In the genomic region with DNA sequence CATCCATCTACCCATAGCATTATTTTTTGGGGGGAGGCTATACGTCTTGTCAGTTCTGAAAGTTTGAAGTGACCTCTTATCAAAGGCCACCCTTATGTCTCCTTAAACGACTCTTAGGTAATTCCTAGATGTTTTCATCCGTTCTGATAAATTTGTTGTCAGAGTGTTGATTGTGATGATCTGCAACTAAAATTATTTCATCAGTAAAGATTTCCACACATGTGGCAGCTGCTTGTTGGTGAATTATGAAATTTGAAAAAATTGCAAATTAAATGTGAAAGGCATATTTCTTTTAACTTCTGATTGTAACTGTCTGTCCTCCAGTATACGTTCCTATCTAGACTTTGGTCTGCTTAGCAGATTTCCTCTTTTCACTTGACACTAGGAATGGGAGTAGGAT, we compare ENCODE assay signal across 8 cellular contexts. TPM values are rescaled to one million over a fixed set of nuclear protein-coding genes. Genes with fewer than 3 reads are reported as not detected.
A peak's percentile ranks its signal among the peaks of the same experiment; 100 is the strongest.
DNase-seq lines count a peak whose midpoint lies in the region; ATAC-seq, FAIRE-seq and TF ChIP-seq lines count a peak whose summit lies in the region.

No MANE protein-coding gene starts in this region.

- no peaks in the 10 kb centered on the region for H3K27me3 Mint-ChIP-seq in progenitor cell of endocrine pancreas

- H3K4me1 ChIP-seq in OCI-LY3 (ENCODE audit: low read length) (peaks cover 21% of the 10 kb centered on the region), endothelial cell of umbilical vein (ENCODE audit: control insufficient read depth, extremely low read depth, insufficient read depth, low read length) (peaks cover 14% of the 10 kb centered on the region)

- peaks cover 38% of the 10 kb centered on the region for H3K4me1 Mint-ChIP-seq in progenitor cell of endocrine pancreas (ENCODE audit: low read depth)

- ATAC-seq in left lobe of liver (no peak), GM21526 (IDR thresholded peaks at IDR 0.05; ENCODE audit: low FRiP score, unreplicated experiment) (no peak)

- POLR2A ChIA-PET in endothelial cell of umbilical vein (lab: Charles Lee), result no interaction called here

- dilution Hi-C loops in endothelial cell of umbilical vein (cut with MboI; ENCODE audit: extremely low pct_ligation_motif_present, low sequenced_read_pairs), result no loop called here

- H3K36me3 ChIP-seq in OCI-LY3 (replicated peaks; ENCODE audit: low read depth, low read length) (peaks cover 4% of the 10 kb centered on the region), endothelial cell of umbilical vein (ENCODE audit: control insufficient read depth in 2 of 2, extremely low read depth in 1 of 2, insufficient read depth in 2 of 2, low read length in 2 of 2) (no peaks in the 10 kb centered on the region)

- H2AFZ ChIP-seq in OCI-LY3 (ENCODE audit: low read depth, low read length) (no peak overlapping the region), endothelial cell of umbilical vein (ENCODE audit: low read depth, low read length) (no peak overlapping the region)

- H3K27ac ChIP-seq in OCI-LY3 (ENCODE audit: low read length), result no peak overlapping the region
- no peak overlapping the region for H3K27ac ChIP-seq in endothelial cell of umbilical vein (ENCODE audit: insufficient read depth, low read depth, low read length)

- intact Hi-C loops in endothelial cell of umbilical vein (cut with micrococcal nuclease), result no loop called here

- peaks cover 47% of the 10 kb centered on the region for H4K20me1 ChIP-seq in OCI-LY3 (ENCODE audit: insufficient read depth, low read length)
- peaks cover 3% of the 10 kb centered on the region for H4K20me1 ChIP-seq in endothelial cell of umbilical vein (replicated peaks; ENCODE audit: control insufficient read depth, extremely low read depth, insufficient read depth, low read length)

- TF ChIP-seq CTCF in OCI-LY3 (IDR thresholded peaks at IDR 0.05; ENCODE audit: low read depth, low read length), result no peak
- TF ChIP-seq CTCF in endothelial cell of umbilical vein (IDR thresholded peaks at IDR 0.05; ENCODE audit: extremely low read depth in 1 of 2, insufficient read depth in 1 of 2, low read depth in 1 of 2, low read length in 2 of 2), result no peak
- TF ChIP-seq CTCF in progenitor cell of endocrine pancreas (IDR thresholded peaks at IDR 0.05; ENCODE audit: unreplicated experiment), result no peak

- H3K27me3 ChIP-seq in OCI-LY3 (ENCODE audit: low read depth, low read length) (no peaks in the 10 kb centered on the region; the same call in 1 of the 2 replicates), endothelial cell of umbilical vein (ENCODE audit: control insufficient read depth in 2 of 2, insufficient read depth in 2 of 2, low read length in 2 of 2) (no peaks in the 10 kb centered on the region)

- no peak for FAIRE-seq in endothelial cell of umbilical vein (lab: Jason Lieb, UNC)

- DNase-seq in endothelial cell of umbilical vein (ENCODE audit: low read depth, low spot score) (no peak), progenitor cell of endocrine pancreas (ENCODE audit: low spot score, unreplicated experiment) (no peak), HuH-7.5 (ENCODE audit: low spot score) (no peak), left lobe of liver (ENCODE audit: low spot score) (no peak), NCI-H748 (lab: John Stamatoyannopoulos, UW; ENCODE audit: unreplicated experiment) (no peak)

- no peaks in the 10 kb centered on the region for H3K9me3 Mint-ChIP-seq in progenitor cell of endocrine pancreas (ENCODE audit: low read depth)

- no TSS peak for BruUV-seq in endothelial cell of umbilical vein (replicated peaks; lab: Mats Ljungman, UMichigan)

- H3K27ac Mint-ChIP-seq in progenitor cell of endocrine pancreas, result peak overlapping the region; percentile 99

- H3K4me3 ChIP-seq in GM08714 (ENCODE audit: low read length), result peak overlapping the region; percentile 77; the same call in 1 of the 2 replicates
- H3K4me3 ChIP-seq in OCI-LY3 (ENCODE audit: low read length), result peak overlapping the region; percentile 91
- peak overlapping the region in 1 of 3 experiments; percentile 90 for H3K4me3 ChIP-seq in endothelial cell of umbilical vein (replicated peaks in 1 of 3; ENCODE audit: insufficient read depth in 1 of 3, low read depth in 1 of 3, low read length in 3 of 3)

- peaks cover 4% of the 10 kb centered on the region for H3K36me3 Mint-ChIP-seq in progenitor cell of endocrine pancreas (ENCODE audit: insufficient read depth)

- H3K9me1 ChIP-seq in endothelial cell of umbilical vein (replicated peaks; ENCODE audit: control insufficient read depth, extremely low read depth, insufficient read depth, low read length), result no peaks in the 10 kb centered on the region

- peak overlapping the region; percentile 99 for H3K4me3 Mint-ChIP-seq in progenitor cell of endocrine pancreas (ENCODE audit: low read depth)

- H3K9me3 ChIP-seq in OCI-LY3 (ENCODE audit: insufficient read depth, low read length) (no peaks in the 10 kb centered on the region), endothelial cell of umbilical vein (replicated peaks; ENCODE audit: control insufficient read depth, insufficient read depth, low read length) (no peaks in the 10 kb centered on the region)

- H3K4me2 ChIP-seq in OCI-LY3 (ENCODE audit: low read length), result peak overlapping the region; percentile 79
- peak overlapping the region; percentile 73 for H3K4me2 ChIP-seq in endothelial cell of umbilical vein (ENCODE audit: insufficient read depth, low read length)

- TF ChIP-seq POLR2A in endothelial cell of umbilical vein (IDR thresholded peaks at IDR 0.05; ENCODE audit: low read depth, low read length), result no peak

- H3K9ac ChIP-seq in OCI-LY3 (ENCODE audit: low read length) (peak overlapping the region; percentile 82), endothelial cell of umbilical vein (replicated peaks; ENCODE audit: extremely low read depth, insufficient read depth, low read length) (peak overlapping the region; percentile 90)

- H3K79me2 ChIP-seq in OCI-LY3 (ENCODE audit: low read length), result peaks cover 61% of the 10 kb centered on the region
- peaks cover 58% of the 10 kb centered on the region for H3K79me2 ChIP-seq in endothelial cell of umbilical vein (ENCODE audit: control insufficient read depth, insufficient read depth, low read length)

- CTCF ChIA-PET in endothelial cell of umbilical vein (lab: Charles Lee), result interaction anchor here (0.7 to 3.0 kb wide), 5 partner anchors 11 to 39 kb away, joined by 3 to 14 read pairs (median 3); no protein-coding TSS in a partner anchor

TF ChIP-seq in endothelial cell of umbilical vein, 7 proteins besides CTCF, POLR2A, EP300 and RAD21:
- TF ChIP-seq GATA2 (IDR thresholded peaks at IDR 0.05; ENCODE audit: insufficient read depth, insufficient read length, low read depth, low read length) (no peak), FOS (IDR thresholded peaks at IDR 0.05; ENCODE audit: borderline replicate concordance, insufficient read depth, low read length) (no peak), JUN (IDR thresholded peaks at IDR 0.05; ENCODE audit: borderline replicate concordance, insufficient read depth, insufficient read length, low read depth) (no peak), EZH2 (IDR thresholded peaks at IDR 0.05; ENCODE audit: borderline replicate concordance, low read depth, low read length, severe bottlenecking) (no peak), MYC (IDR thresholded peaks at IDR 0.05; ENCODE audit: low read depth, low read length) (no peak), POLR2AphosphoS5 (IDR thresholded peaks at IDR 0.05; ENCODE audit: insufficient read depth, low read depth, low read length) (no peak)
- TF ChIP-seq, protein P1, sequence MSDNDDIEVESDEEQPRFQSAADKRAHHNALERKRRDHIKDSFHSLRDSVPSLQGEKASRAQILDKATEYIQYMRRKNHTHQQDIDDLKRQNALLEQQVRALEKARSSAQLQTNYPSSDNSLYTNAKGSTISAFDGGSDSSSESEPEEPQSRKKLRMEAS (IDR thresholded peaks at IDR 0.05; ENCODE audit: insufficient read depth, insufficient read length), result no peak
TF ChIP-seq in endothelial cell of umbilical vein: peak in this region for 0.

RNA-seq across cellular contexts. Expression of gene ADIPOR2, which starts 1.4 kb away (rescaled TPM):
- 57.3 and 59.4 TPM in 2 replicates for total RNA-seq in endothelial cell of umbilical vein
- 20.7 and 22.5 TPM in 2 replicates for polyA plus RNA-seq in endothelial cell of umbilical vein
- polyA plus RNA-seq in endothelial cell of umbilical vein (2011; cell fraction: cytosol; rRNA removed), result 22.4 and 24.0 TPM in 2 replicates
- 34.1 and 36.6 TPM in 2 replicates for polyA plus RNA-seq in endothelial cell of umbilical vein (2011; cell fraction: nucleus; rRNA removed)
- polyA plus RNA-seq in endothelial cell of umbilical vein (2012), result 30.4 and 36.7 TPM in 2 replicates
- 54.4 and 56.2 TPM in 2 replicates for polyA minus RNA-seq in endothelial cell of umbilical vein
- 29.5 TPM for polyA minus RNA-seq in endothelial cell of umbilical vein (2011; cell fraction: cytosol; rRNA and poly(A)+ RNA removed)
- 34.4 and 59.3 TPM in 2 replicates for polyA minus RNA-seq in endothelial cell of umbilical vein (2011; cell fraction: nucleus; rRNA and poly(A)+ RNA removed)
- 83.6 and 85.4 TPM in 2 replicates for total RNA-seq in progenitor cell of endocrine pancreas
- total RNA-seq in left lobe of liver, result 58.0 TPM
